ENCODE assay signal across 1 cellular context in the genomic region with DNA sequence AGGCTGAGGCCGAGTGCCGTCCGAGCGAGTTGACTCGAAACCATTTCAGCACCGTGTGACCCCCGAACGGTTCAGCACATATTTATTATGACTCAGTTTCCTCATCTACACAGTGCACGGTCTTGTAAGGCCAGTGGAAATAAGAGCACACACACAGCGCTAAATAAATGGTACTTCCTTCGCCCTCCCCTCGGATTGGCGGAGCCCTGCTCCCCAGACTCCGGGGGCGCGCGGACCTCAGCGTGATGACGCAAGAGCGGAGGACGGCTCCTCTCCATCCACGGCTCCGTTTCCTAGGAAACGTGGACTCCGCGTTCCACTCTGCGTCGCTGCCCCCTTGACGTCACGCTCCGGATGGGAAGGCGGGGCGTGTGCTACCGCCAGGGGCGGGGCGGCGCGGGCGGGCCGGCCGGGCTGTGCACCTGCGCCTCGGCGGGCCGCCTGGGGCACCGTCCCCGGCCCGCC.
TF ChIP-seq lines count a peak whose summit lies in the region.

A gene with protein sequence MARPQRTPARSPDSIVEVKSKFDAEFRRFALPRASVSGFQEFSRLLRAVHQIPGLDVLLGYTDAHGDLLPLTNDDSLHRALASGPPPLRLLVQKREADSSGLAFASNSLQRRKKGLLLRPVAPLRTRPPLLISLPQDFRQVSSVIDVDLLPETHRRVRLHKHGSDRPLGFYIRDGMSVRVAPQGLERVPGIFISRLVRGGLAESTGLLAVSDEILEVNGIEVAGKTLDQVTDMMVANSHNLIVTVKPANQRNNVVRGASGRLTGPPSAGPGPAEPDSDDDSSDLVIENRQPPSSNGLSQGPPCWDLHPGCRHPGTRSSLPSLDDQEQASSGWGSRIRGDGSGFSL (plus strand): TSS at position 397 of the 465 bp plus-strand sequence. CDS start 79 bp downstream, outside the sequence.

TF ChIP-seq in HepG2, 621 proteins besides CTCF, POLR2A, EP300 and RAD21 (continued from another document and continues in another):
- TF ChIP-seq, protein P1, sequence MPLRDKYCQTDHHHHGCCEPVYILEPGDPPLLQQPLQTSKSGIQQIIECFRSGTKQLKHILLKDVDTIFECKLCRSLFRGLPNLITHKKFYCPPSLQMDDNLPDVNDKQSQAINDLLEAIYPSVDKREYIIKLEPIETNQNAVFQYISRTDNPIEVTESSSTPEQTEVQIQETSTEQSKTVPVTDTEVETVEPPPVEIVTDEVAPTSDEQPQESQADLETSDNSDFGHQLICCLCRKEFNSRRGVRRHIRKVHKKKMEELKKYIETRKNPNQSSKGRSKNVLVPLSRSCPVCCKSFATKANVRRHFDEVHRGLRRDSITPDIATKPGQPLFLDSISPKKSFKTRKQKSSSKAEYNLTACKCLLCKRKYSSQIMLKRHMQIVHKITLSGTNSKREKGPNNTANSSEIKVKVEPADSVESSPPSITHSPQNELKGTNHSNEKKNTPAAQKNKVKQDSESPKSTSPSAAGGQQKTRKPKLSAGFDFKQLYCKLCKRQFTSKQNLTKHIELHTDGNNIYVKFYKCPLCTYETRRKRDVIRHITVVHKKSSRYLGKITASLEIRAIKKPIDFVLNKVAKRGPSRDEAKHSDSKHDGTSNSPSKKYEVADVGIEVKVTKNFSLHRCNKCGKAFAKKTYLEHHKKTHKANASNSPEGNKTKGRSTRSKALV (CRISPR knock-in tag; IDR thresholded peaks at IDR 0.05), result no peak
- TF ChIP-seq ZBTB8A (CRISPR knock-in tag; IDR thresholded peaks at IDR 0.05; ENCODE audit: borderline replicate concordance, low read depth), result no peak
- TF ChIP-seq, protein P2, sequence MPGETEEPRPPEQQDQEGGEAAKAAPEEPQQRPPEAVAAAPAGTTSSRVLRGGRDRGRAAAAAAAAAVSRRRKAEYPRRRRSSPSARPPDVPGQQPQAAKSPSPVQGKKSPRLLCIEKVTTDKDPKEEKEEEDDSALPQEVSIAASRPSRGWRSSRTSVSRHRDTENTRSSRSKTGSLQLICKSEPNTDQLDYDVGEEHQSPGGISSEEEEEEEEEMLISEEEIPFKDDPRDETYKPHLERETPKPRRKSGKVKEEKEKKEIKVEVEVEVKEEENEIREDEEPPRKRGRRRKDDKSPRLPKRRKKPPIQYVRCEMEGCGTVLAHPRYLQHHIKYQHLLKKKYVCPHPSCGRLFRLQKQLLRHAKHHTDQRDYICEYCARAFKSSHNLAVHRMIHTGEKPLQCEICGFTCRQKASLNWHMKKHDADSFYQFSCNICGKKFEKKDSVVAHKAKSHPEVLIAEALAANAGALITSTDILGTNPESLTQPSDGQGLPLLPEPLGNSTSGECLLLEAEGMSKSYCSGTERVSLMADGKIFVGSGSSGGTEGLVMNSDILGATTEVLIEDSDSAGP (CRISPR knock-in tag; IDR thresholded peaks at IDR 0.05; ENCODE audit: borderline replicate concordance), result peak; percentile 13; the same call in 1 of the 2 replicates
- TF ChIP-seq ZBTB7B (CRISPR knock-in tag; IDR thresholded peaks at IDR 0.05), result no peak
- no peak for TF ChIP-seq DR1 (CRISPR knock-in tag; IDR thresholded peaks at IDR 0.05)
- peak; percentile 72; the same call in 1 of the 2 replicates for TF ChIP-seq CENPT (CRISPR knock-in tag; IDR thresholded peaks at IDR 0.05; ENCODE audit: low read depth)
- no peak for TF ChIP-seq SOX6 (IDR thresholded peaks at IDR 0.05)
- peak; percentile 52 for TF ChIP-seq SOX6 (CRISPR knock-in tag; IDR thresholded peaks at IDR 0.05)
- TF ChIP-seq, protein P3, sequence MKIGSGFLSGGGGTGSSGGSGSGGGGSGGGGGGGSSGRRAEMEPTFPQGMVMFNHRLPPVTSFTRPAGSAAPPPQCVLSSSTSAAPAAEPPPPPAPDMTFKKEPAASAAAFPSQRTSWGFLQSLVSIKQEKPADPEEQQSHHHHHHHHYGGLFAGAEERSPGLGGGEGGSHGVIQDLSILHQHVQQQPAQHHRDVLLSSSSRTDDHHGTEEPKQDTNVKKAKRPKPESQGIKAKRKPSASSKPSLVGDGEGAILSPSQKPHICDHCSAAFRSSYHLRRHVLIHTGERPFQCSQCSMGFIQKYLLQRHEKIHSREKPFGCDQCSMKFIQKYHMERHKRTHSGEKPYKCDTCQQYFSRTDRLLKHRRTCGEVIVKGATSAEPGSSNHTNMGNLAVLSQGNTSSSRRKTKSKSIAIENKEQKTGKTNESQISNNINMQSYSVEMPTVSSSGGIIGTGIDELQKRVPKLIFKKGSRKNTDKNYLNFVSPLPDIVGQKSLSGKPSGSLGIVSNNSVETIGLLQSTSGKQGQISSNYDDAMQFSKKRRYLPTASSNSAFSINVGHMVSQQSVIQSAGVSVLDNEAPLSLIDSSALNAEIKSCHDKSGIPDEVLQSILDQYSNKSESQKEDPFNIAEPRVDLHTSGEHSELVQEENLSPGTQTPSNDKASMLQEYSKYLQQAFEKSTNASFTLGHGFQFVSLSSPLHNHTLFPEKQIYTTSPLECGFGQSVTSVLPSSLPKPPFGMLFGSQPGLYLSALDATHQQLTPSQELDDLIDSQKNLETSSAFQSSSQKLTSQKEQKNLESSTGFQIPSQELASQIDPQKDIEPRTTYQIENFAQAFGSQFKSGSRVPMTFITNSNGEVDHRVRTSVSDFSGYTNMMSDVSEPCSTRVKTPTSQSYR (CRISPR knock-in tag; IDR thresholded peaks at IDR 0.05; ENCODE audit: borderline replicate concordance), result peak; percentile 10; the same call in 1 of the 2 replicates
- peak; percentile 79; the same call in 1 of the 2 replicates for TF ChIP-seq ZNF451 (CRISPR knock-in tag; IDR thresholded peaks at IDR 0.05)
- TF ChIP-seq, protein P4, sequence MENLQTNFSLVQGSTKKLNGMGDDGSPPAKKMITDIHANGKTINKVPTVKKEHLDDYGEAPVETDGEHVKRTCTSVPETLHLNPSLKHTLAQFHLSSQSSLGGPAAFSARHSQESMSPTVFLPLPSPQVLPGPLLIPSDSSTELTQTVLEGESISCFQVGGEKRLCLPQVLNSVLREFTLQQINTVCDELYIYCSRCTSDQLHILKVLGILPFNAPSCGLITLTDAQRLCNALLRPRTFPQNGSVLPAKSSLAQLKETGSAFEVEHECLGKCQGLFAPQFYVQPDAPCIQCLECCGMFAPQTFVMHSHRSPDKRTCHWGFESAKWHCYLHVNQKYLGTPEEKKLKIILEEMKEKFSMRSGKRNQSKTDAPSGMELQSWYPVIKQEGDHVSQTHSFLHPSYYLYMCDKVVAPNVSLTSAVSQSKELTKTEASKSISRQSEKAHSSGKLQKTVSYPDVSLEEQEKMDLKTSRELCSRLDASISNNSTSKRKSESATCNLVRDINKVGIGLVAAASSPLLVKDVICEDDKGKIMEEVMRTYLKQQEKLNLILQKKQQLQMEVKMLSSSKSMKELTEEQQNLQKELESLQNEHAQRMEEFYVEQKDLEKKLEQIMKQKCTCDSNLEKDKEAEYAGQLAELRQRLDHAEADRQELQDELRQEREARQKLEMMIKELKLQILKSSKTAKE (CRISPR knock-in tag; IDR thresholded peaks at IDR 0.05; ENCODE audit: borderline replicate concordance), result no peak
- TF ChIP-seq, protein P5, sequence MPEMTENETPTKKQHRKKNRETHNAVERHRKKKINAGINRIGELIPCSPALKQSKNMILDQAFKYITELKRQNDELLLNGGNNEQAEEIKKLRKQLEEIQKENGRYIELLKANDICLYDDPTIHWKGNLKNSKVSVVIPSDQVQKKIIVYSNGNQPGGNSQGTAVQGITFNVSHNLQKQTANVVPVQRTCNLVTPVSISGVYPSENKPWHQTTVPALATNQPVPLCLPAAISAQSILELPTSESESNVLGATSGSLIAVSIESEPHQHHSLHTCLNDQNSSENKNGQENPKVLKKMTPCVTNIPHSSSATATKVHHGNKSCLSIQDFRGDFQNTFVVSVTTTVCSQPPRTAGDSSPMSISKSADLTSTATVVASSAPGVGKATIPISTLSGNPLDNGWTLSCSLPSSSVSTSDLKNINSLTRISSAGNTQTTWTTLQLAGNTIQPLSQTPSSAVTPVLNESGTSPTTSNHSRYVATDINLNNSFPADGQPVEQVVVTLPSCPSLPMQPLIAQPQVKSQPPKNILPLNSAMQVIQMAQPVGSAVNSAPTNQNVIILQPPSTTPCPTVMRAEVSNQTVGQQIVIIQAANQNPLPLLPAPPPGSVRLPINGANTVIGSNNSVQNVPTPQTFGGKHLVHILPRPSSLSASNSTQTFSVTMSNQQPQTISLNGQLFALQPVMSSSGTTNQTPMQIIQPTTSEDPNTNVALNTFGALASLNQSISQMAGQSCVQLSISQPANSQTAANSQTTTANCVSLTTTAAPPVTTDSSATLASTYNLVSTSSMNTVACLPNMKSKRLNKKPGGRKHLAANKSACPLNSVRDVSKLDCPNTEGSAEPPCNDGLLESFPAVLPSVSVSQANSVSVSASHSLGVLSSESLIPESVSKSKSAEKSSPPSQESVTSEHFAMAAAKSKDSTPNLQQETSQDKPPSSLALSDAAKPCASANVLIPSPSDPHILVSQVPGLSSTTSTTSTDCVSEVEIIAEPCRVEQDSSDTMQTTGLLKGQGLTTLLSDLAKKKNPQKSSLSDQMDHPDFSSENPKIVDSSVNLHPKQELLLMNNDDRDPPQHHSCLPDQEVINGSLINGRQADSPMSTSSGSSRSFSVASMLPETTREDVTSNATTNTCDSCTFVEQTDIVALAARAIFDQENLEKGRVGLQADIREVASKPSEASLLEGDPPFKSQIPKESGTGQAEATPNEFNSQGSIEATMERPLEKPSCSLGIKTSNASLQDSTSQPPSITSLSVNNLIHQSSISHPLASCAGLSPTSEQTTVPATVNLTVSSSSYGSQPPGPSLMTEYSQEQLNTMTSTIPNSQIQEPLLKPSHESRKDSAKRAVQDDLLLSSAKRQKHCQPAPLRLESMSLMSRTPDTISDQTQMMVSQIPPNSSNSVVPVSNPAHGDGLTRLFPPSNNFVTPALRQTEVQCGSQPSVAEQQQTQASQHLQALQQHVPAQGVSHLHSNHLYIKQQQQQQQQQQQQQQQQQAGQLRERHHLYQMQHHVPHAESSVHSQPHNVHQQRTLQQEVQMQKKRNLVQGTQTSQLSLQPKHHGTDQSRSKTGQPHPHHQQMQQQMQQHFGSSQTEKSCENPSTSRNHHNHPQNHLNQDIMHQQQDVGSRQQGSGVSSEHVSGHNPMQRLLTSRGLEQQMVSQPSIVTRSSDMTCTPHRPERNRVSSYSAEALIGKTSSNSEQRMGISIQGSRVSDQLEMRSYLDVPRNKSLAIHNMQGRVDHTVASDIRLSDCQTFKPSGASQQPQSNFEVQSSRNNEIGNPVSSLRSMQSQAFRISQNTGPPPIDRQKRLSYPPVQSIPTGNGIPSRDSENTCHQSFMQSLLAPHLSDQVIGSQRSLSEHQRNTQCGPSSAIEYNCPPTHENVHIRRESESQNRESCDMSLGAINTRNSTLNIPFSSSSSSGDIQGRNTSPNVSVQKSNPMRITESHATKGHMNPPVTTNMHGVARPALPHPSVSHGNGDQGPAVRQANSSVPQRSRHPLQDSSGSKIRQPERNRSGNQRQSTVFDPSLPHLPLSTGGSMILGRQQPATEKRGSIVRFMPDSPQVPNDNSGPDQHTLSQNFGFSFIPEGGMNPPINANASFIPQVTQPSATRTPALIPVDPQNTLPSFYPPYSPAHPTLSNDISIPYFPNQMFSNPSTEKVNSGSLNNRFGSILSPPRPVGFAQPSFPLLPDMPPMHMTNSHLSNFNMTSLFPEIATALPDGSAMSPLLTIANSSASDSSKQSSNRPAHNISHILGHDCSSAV (CRISPR knock-in tag; IDR thresholded peaks at IDR 0.05; ENCODE audit: borderline replicate concordance), result 0 out of 2 replicates have a peak, but pooled peaks have one; percentile 42
- TF ChIP-seq, protein P6, sequence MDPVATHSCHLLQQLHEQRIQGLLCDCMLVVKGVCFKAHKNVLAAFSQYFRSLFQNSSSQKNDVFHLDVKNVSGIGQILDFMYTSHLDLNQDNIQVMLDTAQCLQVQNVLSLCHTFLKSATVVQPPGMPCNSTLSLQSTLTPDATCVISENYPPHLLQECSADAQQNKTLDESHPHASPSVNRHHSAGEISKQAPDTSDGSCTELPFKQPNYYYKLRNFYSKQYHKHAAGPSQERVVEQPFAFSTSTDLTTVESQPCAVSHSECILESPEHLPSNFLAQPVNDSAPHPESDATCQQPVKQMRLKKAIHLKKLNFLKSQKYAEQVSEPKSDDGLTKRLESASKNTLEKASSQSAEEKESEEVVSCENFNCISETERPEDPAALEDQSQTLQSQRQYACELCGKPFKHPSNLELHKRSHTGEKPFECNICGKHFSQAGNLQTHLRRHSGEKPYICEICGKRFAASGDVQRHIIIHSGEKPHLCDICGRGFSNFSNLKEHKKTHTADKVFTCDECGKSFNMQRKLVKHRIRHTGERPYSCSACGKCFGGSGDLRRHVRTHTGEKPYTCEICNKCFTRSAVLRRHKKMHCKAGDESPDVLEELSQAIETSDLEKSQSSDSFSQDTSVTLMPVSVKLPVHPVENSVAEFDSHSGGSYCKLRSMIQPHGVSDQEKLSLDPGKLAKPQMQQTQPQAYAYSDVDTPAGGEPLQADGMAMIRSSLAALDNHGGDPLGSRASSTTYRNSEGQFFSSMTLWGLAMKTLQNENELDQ (CRISPR knock-in tag; IDR thresholded peaks at IDR 0.05; ENCODE audit: borderline replicate concordance), result no peak
- TF ChIP-seq TEAD2 (CRISPR knock-in tag; IDR thresholded peaks at IDR 0.05), result no peak
- no peak; the same call in 1 of the 2 replicates for TF ChIP-seq SPEN (CRISPR knock-in tag; IDR thresholded peaks at IDR 0.05; ENCODE audit: low read depth)
- TF ChIP-seq, protein P7, sequence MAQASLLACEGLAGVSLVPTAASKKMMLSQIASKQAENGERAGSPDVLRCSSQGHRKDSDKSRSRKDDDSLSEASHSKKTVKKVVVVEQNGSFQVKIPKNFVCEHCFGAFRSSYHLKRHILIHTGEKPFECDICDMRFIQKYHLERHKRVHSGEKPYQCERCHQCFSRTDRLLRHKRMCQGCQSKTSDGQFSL (CRISPR knock-in tag; IDR thresholded peaks at IDR 0.05), result no peak
- TF ChIP-seq ZNF296 (CRISPR knock-in tag; conservative IDR thresholded peaks at IDR 0.05), result no peak
- no peak for TF ChIP-seq ZNF670 (CRISPR knock-in tag; IDR thresholded peaks at IDR 0.05; ENCODE audit: borderline replicate concordance)
- no peak for TF ChIP-seq HOXA5 (CRISPR knock-in tag; IDR thresholded peaks at IDR 0.05)
- TF ChIP-seq, protein P8, sequence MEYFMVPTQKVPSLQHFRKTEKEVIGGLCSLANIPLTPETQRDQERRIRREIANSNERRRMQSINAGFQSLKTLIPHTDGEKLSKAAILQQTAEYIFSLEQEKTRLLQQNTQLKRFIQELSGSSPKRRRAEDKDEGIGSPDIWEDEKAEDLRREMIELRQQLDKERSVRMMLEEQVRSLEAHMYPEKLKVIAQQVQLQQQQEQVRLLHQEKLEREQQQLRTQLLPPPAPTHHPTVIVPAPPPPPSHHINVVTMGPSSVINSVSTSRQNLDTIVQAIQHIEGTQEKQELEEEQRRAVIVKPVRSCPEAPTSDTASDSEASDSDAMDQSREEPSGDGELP (IDR thresholded peaks at IDR 0.05; ENCODE audit: borderline replicate concordance, low read depth), result peak; percentile 16; the same call in 1 of the 2 replicates
- TF ChIP-seq KLF9 (CRISPR knock-in tag; IDR thresholded peaks at IDR 0.05; ENCODE audit: low read depth), result no peak
- TF ChIP-seq ISL2 (CRISPR knock-in tag; IDR thresholded peaks at IDR 0.05), result no peak
- TF ChIP-seq, protein P9, sequence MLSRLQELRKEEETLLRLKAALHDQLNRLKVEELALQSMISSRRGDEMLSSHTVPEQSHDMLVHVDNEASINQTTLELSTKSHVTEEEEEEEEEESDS (CRISPR knock-in tag; IDR thresholded peaks at IDR 0.05; ENCODE audit: borderline replicate concordance), result no peak
- TF ChIP-seq ZNF205 (CRISPR knock-in tag; IDR thresholded peaks at IDR 0.05), result 0 out of 2 replicates have a peak, but pooled peaks have one; percentile 3
- TF ChIP-seq ZNF468 (CRISPR knock-in tag; IDR thresholded peaks at IDR 0.05), result peak; percentile 98
- TF ChIP-seq XRCC5 (optimal IDR thresholded peaks at IDR 0.05; ENCODE audit: low read length), result no peak
- no peak for TF ChIP-seq RNF2 (conservative IDR thresholded peaks at IDR 0.05; ENCODE audit: low read depth)
- no peak for TF ChIP-seq ZNF615 (CRISPR knock-in tag; IDR thresholded peaks at IDR 0.05; ENCODE audit: borderline replicate concordance)
